Comparison of ENCODE assay signal across 2 cellular contexts in genomic region chr19:18345296-18345695, GRCh38.
TF ChIP-seq lines count a peak whose summit lies in the region.

No MANE protein-coding gene starts in this region.

TF ChIP-seq in HepG2, 621 proteins besides CTCF, POLR2A, EP300 and RAD21:
- TF ChIP-seq ZNF710 (CRISPR knock-in tag; IDR thresholded peaks at IDR 0.05; ENCODE audit: borderline replicate concordance) (no peak), ZNF512B (CRISPR knock-in tag; IDR thresholded peaks at IDR 0.05; ENCODE audit: borderline replicate concordance) (no peak), ARNT2 (CRISPR knock-in tag; IDR thresholded peaks at IDR 0.05; ENCODE audit: low read depth) (no peak), TIGD3 (CRISPR knock-in tag; IDR thresholded peaks at IDR 0.05; ENCODE audit: borderline replicate concordance) (no peak), ZNF121 (CRISPR knock-in tag; IDR thresholded peaks at IDR 0.05) (0 out of 2 replicates have a peak, but pooled peaks have one; percentile 37), ZNF839 (CRISPR knock-in tag; IDR thresholded peaks at IDR 0.05; ENCODE audit: borderline replicate concordance) (no peak), TBP (CRISPR knock-in tag; IDR thresholded peaks at IDR 0.05) (no peak), ZSCAN5A (CRISPR knock-in tag; IDR thresholded peaks at IDR 0.05; ENCODE audit: borderline replicate concordance) (no peak)
TF ChIP-seq in HepG2: peak in this region for 1.

TF ChIP-seq in WTC11, 78 proteins besides CTCF, POLR2A, EP300 and RAD21:
- no peak for TF ChIP-seq ZNF532 (CRISPR knock-in tag; IDR thresholded peaks at IDR 0.05; ENCODE audit: borderline replicate concordance)
- TF ChIP-seq RORB (CRISPR knock-in tag; IDR thresholded peaks at IDR 0.05), result no peak
- peak; percentile 42; the same call in 1 of the 2 replicates for TF ChIP-seq ZNF121 (CRISPR knock-in tag; IDR thresholded peaks at IDR 0.05)
- no peak for TF ChIP-seq TEAD4 (CRISPR knock-in tag; IDR thresholded peaks at IDR 0.05)
- no peak for TF ChIP-seq GTF2I (CRISPR knock-in tag; conservative IDR thresholded peaks at IDR 0.05)
